ENCODE assay signal across 9 cellular contexts in genomic region chr7:90244565-90244908, GRCh38. TPM values are rescaled to one million over a fixed set of nuclear protein-coding genes. Genes with fewer than 3 reads are reported as not detected.
DNase-seq lines count a peak whose midpoint lies in the region; ATAC-seq and TF ChIP-seq lines count a peak whose summit lies in the region.
"Had no signal": no experiment of that assay in that cellular context is flagged by ENCODE, and none has a peak within 500 bp of the region (broad histone marks: within the 10 kb centered on the region; RNA-seq: fewer than 3 reads in every experiment).

No MANE protein-coding gene starts in this region.

- 52 to 55% methylated on average over 4 to 6 of the region's 6 CpGs for WGBS in ectodermal cell, 2 experiments

- H3K27me3 Mint-ChIP-seq in CD4-positive, CD25-positive, alpha-beta regulatory T cell: peaks cover 40% of the 10 kb centered on the region
- H3K27me3 Mint-ChIP-seq in IgD-negative memory B cell (peaks cover 12% of the 10 kb centered on the region), neural crest cell (ENCODE audit: low read depth) (peaks cover 57% of the 10 kb centered on the region)

- peak overlapping the region; percentile 70 to 88 (median 86) for H3K4me3 Mint-ChIP-seq in CD4-positive, CD25-positive, alpha-beta regulatory T cell
- H3K4me3 Mint-ChIP-seq in IgD-negative memory B cell: peak overlapping the region; percentile 91 to 95 (median 92)
- peak overlapping the region; percentile 96 for H3K4me3 Mint-ChIP-seq in neural crest cell

- H3K36me3 Mint-ChIP-seq in CD4-positive, CD25-positive, alpha-beta regulatory T cell: no peaks in the 10 kb centered on the region
- H3K36me3 Mint-ChIP-seq in IgD-negative memory B cell (peaks cover 4% of the 10 kb centered on the region), neural crest cell (ENCODE audit: low read depth) (no peaks in the 10 kb centered on the region)

- no peaks in the 10 kb centered on the region for H3K36me3 ChIP-seq in CD4-positive, CD25-positive, alpha-beta regulatory T cell (ENCODE audit: control insufficient read depth, insufficient read depth, low read length)
- no peaks in the 10 kb centered on the region for H3K36me3 ChIP-seq in ectodermal cell (ENCODE audit: control insufficient read depth, insufficient read depth, low read length)

- H3K4me1 ChIP-seq in CD4-positive, CD25-positive, alpha-beta regulatory T cell (ENCODE audit: control insufficient read depth, insufficient read depth, low read length, poor library complexity, severe bottlenecking): peaks cover 9% of the 10 kb centered on the region
- H3K4me1 ChIP-seq in ectodermal cell (ENCODE audit: control insufficient read depth, insufficient read depth, low read length): no peaks in the 10 kb centered on the region

- DNase-seq in CD4-positive, CD25-positive, alpha-beta regulatory T cell: no peak
- DNase-seq in neural crest cell (ENCODE audit: low read depth, low spot score) (no peak), GDM1 (lab: John Stamatoyannopoulos, UW) (no peak)

- H3K27ac Mint-ChIP-seq in CD4-positive, CD25-positive, alpha-beta regulatory T cell: peak overlapping the region in 1 of 3 donors; percentile 59
- H3K27ac Mint-ChIP-seq in IgD-negative memory B cell (peak overlapping the region; percentile 40 to 88 (median 72)), neural crest cell (ENCODE audit: unreplicated experiment) (peak overlapping the region; percentile 2)

- H3K4me1 Mint-ChIP-seq in CD4-positive, CD25-positive, alpha-beta regulatory T cell: peaks cover 0 to 20% (median 7%) of the 10 kb centered on the region in 4 donors
- H3K4me1 Mint-ChIP-seq in IgD-negative memory B cell (peaks cover 24 to 25% (median 24%) of the 10 kb centered on the region in 3 donors), neural crest cell (peaks cover 19% of the 10 kb centered on the region)

- no peak for ATAC-seq in CD4-positive, CD25-positive, alpha-beta regulatory T cell (ENCODE audit: low read depth in 2 of 2)
- ATAC-seq in HG03095 (IDR thresholded peaks at IDR 0.05; ENCODE audit: unreplicated experiment): no peak
- ATAC-seq in HG02642 (IDR thresholded peaks at IDR 0.05; ENCODE audit: poor library complexity, unreplicated experiment): no peak
- ATAC-seq in GM21515 (IDR thresholded peaks at IDR 0.05; ENCODE audit: unreplicated experiment): no peak

- no peaks in the 10 kb centered on the region for H3K9me3 ChIP-seq in CD4-positive, CD25-positive, alpha-beta regulatory T cell (ENCODE audit: control insufficient read depth in 2 of 2, low read length in 2 of 2)
- H3K9me3 ChIP-seq in ectodermal cell (ENCODE audit: control insufficient read depth, low read length): no peaks in the 10 kb centered on the region

- no peak overlapping the region for H3K27ac ChIP-seq in CD4-positive, CD25-positive, alpha-beta regulatory T cell (ENCODE audit: insufficient read depth, low read length, poor library complexity, severe bottlenecking)
- H3K27ac ChIP-seq in ectodermal cell (ENCODE audit: insufficient read depth, low read depth, low read length, poor library complexity, severe bottlenecking): no peak overlapping the region

- peaks cover 26% of the 10 kb centered on the region for H3K27me3 ChIP-seq in CD4-positive, CD25-positive, alpha-beta regulatory T cell (ENCODE audit: control insufficient read depth, insufficient read depth, low read length)
- H3K27me3 ChIP-seq in ectodermal cell (ENCODE audit: control insufficient read depth, insufficient read depth, low read length, poor library complexity, severe bottlenecking): peaks cover 15% of the 10 kb centered on the region

- peaks cover 0 to 3% (median 0%) of the 10 kb centered on the region in 7 donors for H3K9me3 Mint-ChIP-seq in CD4-positive, CD25-positive, alpha-beta regulatory T cell
- no peaks in the 10 kb centered on the region for H3K9me3 Mint-ChIP-seq in IgD-negative memory B cell
- no peaks in the 10 kb centered on the region for H3K9me3 Mint-ChIP-seq in neural crest cell

- no peak for TF ChIP-seq CTCF in neural crest cell (conservative IDR thresholded peaks at IDR 0.05)

- H3K4me3 ChIP-seq in CD4-positive, CD25-positive, alpha-beta regulatory T cell (ENCODE audit: low read depth, low read length): peak overlapping the region; percentile 74
- H3K4me3 ChIP-seq in ectodermal cell (ENCODE audit: insufficient read depth, low read depth, low read length): peak overlapping the region; percentile 54

RNA-seq across cellular contexts. Expression of gene CFAP69, which starts 0.4 kb away (rescaled TPM):
- not detected for total RNA-seq in CD4-positive, CD25-positive, alpha-beta regulatory T cell
- polyA plus RNA-seq in CD4-positive, CD25-positive, alpha-beta regulatory T cell: not detected
- polyA plus RNA-seq in IgD-negative memory B cell: 0.54 TPM
- 5.5 TPM for polyA plus RNA-seq in ectodermal cell (2013, experiment 1 of 4)
- polyA plus RNA-seq in ectodermal cell (2013, experiment 2 of 4): 3.7 TPM
- polyA plus RNA-seq in ectodermal cell (2013, experiment 3 of 4): 3.2 TPM
- polyA plus RNA-seq in ectodermal cell (2013, experiment 4 of 4): 4.7 TPM
- total RNA-seq in neural crest cell: 2.5 TPM in 2 replicates
- total RNA-seq: T-helper 1 cell treated with Interleukin-12 subunit alpha and Interleukin-12 subunit beta and Interleukin-4 antibody, amounts not matched to agents 30 ng/mL and 1 ng/mL, for 36 hours had no signal

RNA-seq across cellular contexts. Expression of gene STEAP2, which starts 33.0 kb away (rescaled TPM):
- not detected for total RNA-seq in CD4-positive, CD25-positive, alpha-beta regulatory T cell
- not detected for polyA plus RNA-seq in CD4-positive, CD25-positive, alpha-beta regulatory T cell
- polyA plus RNA-seq in IgD-negative memory B cell: not detected
- 2.0 TPM for polyA plus RNA-seq in ectodermal cell (2013, experiment 1 of 4)
- polyA plus RNA-seq in ectodermal cell (2013, experiment 2 of 4): 1.5 TPM
- polyA plus RNA-seq in ectodermal cell (2013, experiment 3 of 4): 1.5 TPM
- 1.5 TPM for polyA plus RNA-seq in ectodermal cell (2013, experiment 4 of 4)
- 1.1 and 1.6 TPM in 2 replicates for total RNA-seq in neural crest cell
